Comparison of ENCODE assay signal across 8 cellular contexts in genomic region chrX:23754664-23755063, GRCh38.
"Had no signal": no experiment of that assay in that cellular context is flagged by ENCODE, and none has a peak within 500 bp of the region (broad histone marks: within the 10 kb centered on the region; RNA-seq: fewer than 3 reads in every experiment).

No MANE protein-coding gene starts in this region.

- DNase-seq: GDM1, GF-D8 had no signal

- ATAC-seq: GM12878 had no signal

- H3K4me3 ChIP-seq: GM12878 had no signal

- FAIRE-seq: G401.6, GM12878, GM12891, GM12892, GM18507, GM19239 had no signal
